31 cellular contexts compared by ENCODE assay signal in genomic region chr22:44578115-44578457, GRCh38.
"Had no signal": no experiment of that assay in that cellular context is flagged by ENCODE, and none has a peak within 500 bp of the region (broad histone marks: within the 10 kb centered on the region; RNA-seq: fewer than 3 reads in every experiment).

No MANE protein-coding gene starts in this region.

- DNase-seq: activated CD4-positive, alpha-beta memory T cell treated with anti-CD3 and anti-CD28 coated beads, Interleukin-2, amount 10 ng/mL, durations not matched to agents 7 days and 5 days; activated CD4-positive, alpha-beta T cell treated with anti-CD3 and anti-CD28 coated beads for 1 hour; activated CD4-positive, alpha-beta T cell treated with anti-CD3 and anti-CD28 coated beads, Interleukin-2, amount 10 ng/mL, durations not matched to agents 7 days and 5 days; activated naive CD8-positive, alpha-beta T cell treated with anti-CD3 and anti-CD28 coated beads, Interleukin-2, amount 50 U/mL, for 24 hours; activated T-cell treated with anti-CD3 and anti-CD28 coated beads, Interleukin-2, amount 50 U/mL, for 48 hours; amygdala; central memory CD4-positive, alpha-beta T cell; effector CD8-positive, alpha-beta T cell; esophagus squamous epithelium; foreskin melanocyte; glutamatergic neuron; left cardiac atrium; left ventricle myocardium superior; mammary epithelial cell; naive B cell; nephron progenitor cell; retina; stimulated activated CD4-positive, alpha-beta T cell treated with anti-CD3 and anti-CD28 coated beads, Interleukin-1b, Interleukin-23, amount 100 ng/mL, for 48 hours; stimulated activated CD4-positive, alpha-beta T cell treated with anti-CD3 and anti-CD28 coated beads, Interleukin-4, amount 100 ng/mL, for 4 hours; stimulated activated CD8-positive, alpha-beta memory T cell treated with anti-CD3 and anti-CD28 coated beads, Interleukin-4, amount 100 ng/mL, for 48 hours; stimulated activated naive B cell treated with anti-CD40 and anti-IgM and Interleukin-4, amounts not matched to agents 10 μg/mL and 1 μg/mL and 100 μg/mL, for 72 hours; stomach; thyroid gland had no signal

- FAIRE-seq: endometrium, pancreas, TTC549 had no signal

- H3K27me3 ChIP-seq: pancreas, thyroid gland had no signal

- H3K4me2 ChIP-seq: hepatocyte, smooth muscle cell had no signal

- H3K4me1 ChIP-seq: pancreas, prostate gland, thyroid gland had no signal

- H3K36me3 ChIP-seq: esophagus squamous epithelium, pancreas, prostate gland, stomach, thyroid gland had no signal

- H3K4me3 ChIP-seq: esophagus squamous epithelium, hepatocyte, pancreas, prostate gland, smooth muscle cell, stomach, thyroid gland had no signal

- ATAC-seq: activated naive CD8-positive, alpha-beta T cell treated with anti-CD3 and anti-CD28 coated beads, Interleukin-2, amount 50 U/mL, for 24 hours; left cardiac atrium; left ventricle myocardium superior; pancreas; stimulated activated naive B cell treated with anti-CD40 and anti-IgM and Interleukin-4, amounts not matched to agents 10 μg/mL and 1 μg/mL and 100 μg/mL, for 72 hours had no signal

- H3K9me3 ChIP-seq: esophagus squamous epithelium, pancreas, prostate gland, stomach, thyroid gland had no signal

- H3K79me2 ChIP-seq: hepatocyte had no signal

- H3K27ac ChIP-seq: epithelial cell of prostate, esophagus squamous epithelium, hepatocyte, pancreas, prostate gland, stomach, thyroid gland, VCaP had no signal

- H2AFZ ChIP-seq: hepatocyte had no signal
